Comparison of ENCODE assay signal across 8 cellular contexts in genomic region chr3:118501152-118501551, GRCh38.
DNase-seq lines count a peak whose midpoint lies in the region; ATAC-seq and TF ChIP-seq lines count a peak whose summit lies in the region.

No MANE protein-coding gene starts in this region.

- DNase-seq in DMS79 (lab: John Stamatoyannopoulos, UW), result peak; percentile 32
- peak; percentile 94 for DNase-seq in NCI-H2196 (lab: John Stamatoyannopoulos, UW; ENCODE audit: unreplicated experiment)
- peak; percentile 0 for DNase-seq in dermis blood vessel endothelial cell
- DNase-seq in omental fat pad (ENCODE audit: low spot score), result no peak
- DNase-seq in CD14-positive monocyte (ENCODE audit: low spot score), result no peak
- DNase-seq in GF-D8 (lab: John Stamatoyannopoulos, UW), result no peak

- no peak overlapping the region for H3K4me3 Mint-ChIP-seq in CD14-positive monocyte

- ATAC-seq in omental fat pad (ENCODE audit: low FRiP score), result peak; percentile 23
- no peak for ATAC-seq in GM18498 (IDR thresholded peaks at IDR 0.05; ENCODE audit: unreplicated experiment)
- no peak for ATAC-seq in HG03039 (IDR thresholded peaks at IDR 0.05; ENCODE audit: unreplicated experiment)

- H3K27ac Mint-ChIP-seq in CD14-positive monocyte, result no peak overlapping the region

- H3K4me1 Mint-ChIP-seq in CD14-positive monocyte, result no peaks in the 10 kb centered on the region

- peaks cover 0 to 2% (median 0%) of the 10 kb centered on the region in 7 donors for H3K9me3 Mint-ChIP-seq in CD14-positive monocyte

- TF ChIP-seq CTCF in omental fat pad (IDR thresholded peaks at IDR 0.05), result no peak
- TF ChIP-seq CTCF in CD14-positive monocyte (IDR thresholded peaks at IDR 0.05), result no peak

- no peaks in the 10 kb centered on the region for H3K36me3 Mint-ChIP-seq in CD14-positive monocyte

- intact Hi-C loops in CD14-positive monocyte (cut with micrococcal nuclease), result no loop called here

- no peaks in the 10 kb centered on the region for H3K27me3 Mint-ChIP-seq in CD14-positive monocyte (ENCODE audit: low read depth in 3 of 3)

Comparison
In these comparisons a context has a peak if more than half of its experiments do, and no peak if none do; other contexts are left out.
1. DNase-seq: peak in DMS79 (single experiment), NCI-H2196 (single experiment) and dermis blood vessel endothelial cell (single experiment); none in omental fat pad (single experiment), CD14-positive monocyte (single experiment) and GF-D8 (single experiment).